Comparison of ENCODE assay signal across 16 cellular contexts in genomic region chr3:90184861-90185260, GRCh38.
DNase-seq lines count a peak whose midpoint lies in the region; ATAC-seq and TF ChIP-seq lines count a peak whose summit lies in the region.
"Had no signal": no experiment of that assay in that cellular context is flagged by ENCODE, and none has a peak within 500 bp of the region (broad histone marks: within the 10 kb centered on the region; RNA-seq: fewer than 3 reads in every experiment).

No MANE protein-coding gene starts in this region.

- ATAC-seq in HG02798 (IDR thresholded peaks at IDR 0.05; ENCODE audit: poor library complexity, unreplicated experiment), result no peak
- ATAC-seq: activated CD4-positive, alpha-beta T cell treated with anti-CD3 and anti-CD28 coated beads for 36 hours; activated T-cell treated with anti-CD3 and anti-CD28 coated beads, Interleukin-2, amount 50 U/mL, for 4 hours had no signal

- H3K4me3 ChIP-seq in A673 (ENCODE audit: low read depth, low read length, poor library complexity, severe bottlenecking) (no peak overlapping the region), mammary epithelial cell (replicated peaks in 1 of 3; ENCODE audit: insufficient read depth in 1 of 3, low read depth in 2 of 3, low read length in 3 of 3) (no peak overlapping the region)
- H3K4me3 ChIP-seq: lung, upper lobe of left lung had no signal

- H3K36me3 ChIP-seq in A673 (ENCODE audit: insufficient read depth, low read length, poor library complexity, severe bottlenecking) (no peaks in the 10 kb centered on the region), mammary epithelial cell (ENCODE audit: insufficient read depth, low read length) (no peaks in the 10 kb centered on the region)
- H3K36me3 ChIP-seq: upper lobe of left lung had no signal

- H3K27me3 ChIP-seq in A673 (replicated peaks; ENCODE audit: insufficient read depth, low read depth, low read length, poor library complexity) (no peaks in the 10 kb centered on the region), mammary epithelial cell (ENCODE audit: insufficient read depth, low read length) (no peaks in the 10 kb centered on the region)
- H3K27me3 ChIP-seq: upper lobe of left lung had no signal

- BruUV-seq in A673 (replicated peaks; lab: Mats Ljungman, UMichigan), result no TSS peak
- BruUV-seq in mammary epithelial cell (replicated peaks; lab: Mats Ljungman, UMichigan), result no TSS peak

- H3K4me1 ChIP-seq in A673 (ENCODE audit: insufficient read depth, low read length, poor library complexity, severe bottlenecking) (peaks cover 19% of the 10 kb centered on the region), mammary epithelial cell (ENCODE audit: insufficient read depth, low read length) (no peaks in the 10 kb centered on the region)
- H3K4me1 ChIP-seq: upper lobe of left lung had no signal

- H3K4me2 ChIP-seq in mammary epithelial cell (ENCODE audit: insufficient read depth, low read depth, low read length), result peak overlapping the region; percentile 28

- DNase-seq in A673 (ENCODE audit: low spot score) (peak; percentile 28), LHCN-M2 (ENCODE audit: low read depth) (peak; percentile 81), mammary epithelial cell (peak; percentile 80), islet precursor cell (peak; percentile 87), NCI-H2171 treated with DMSO at 0.1 percent for 48 hours (lab: John Stamatoyannopoulos, UW) (no peak)
- DNase-seq in NK-92 treated with Interleukin-12 subunit alpha and Interleukin-12 subunit beta, amount 100 ng/mL, for 24 hours (lab: John Stamatoyannopoulos, UW), result no peak
- DNase-seq in activated effector memory CD4-positive, alpha-beta T cell treated with anti-CD3 and anti-CD28 coated beads, Interleukin-2, amount 50 U/mL, for 16 hours, result no peak
- DNase-seq: activated CD4-positive, alpha-beta T cell treated with anti-CD3 and anti-CD28 coated beads for 36 hours; activated T-cell treated with anti-CD3 and anti-CD28 coated beads, Interleukin-2, amount 50 U/mL, for 4 hours; effector memory CD4-positive, alpha-beta T cell; hippocampal formation; NCI-H2171; SW 1271; upper lobe of left lung had no signal

- dilution Hi-C loops in mammary epithelial cell (cut with HindIII; ENCODE audit: low sequenced_read_pairs), result no loop called here

- peak overlapping the region; percentile 33 for H2AFZ ChIP-seq in mammary epithelial cell (ENCODE audit: low read depth, low read length)

- H3K9ac ChIP-seq in mammary epithelial cell (ENCODE audit: insufficient read depth, low read length), result no peak overlapping the region

- no peaks in the 10 kb centered on the region for H3K9me3 ChIP-seq in A673 (ENCODE audit: low read depth, low read length, poor library complexity, severe bottlenecking)
- no peaks in the 10 kb centered on the region for H3K9me3 ChIP-seq in mammary epithelial cell (replicated peaks; ENCODE audit: insufficient read depth, low read length)
- H3K9me3 ChIP-seq: upper lobe of left lung had no signal

- H4K20me1 ChIP-seq in mammary epithelial cell (ENCODE audit: insufficient read depth, low read length), result no peaks in the 10 kb centered on the region

- intact Hi-C loops in A673 (cut with micrococcal nuclease; ENCODE audit: unreplicated experiment) (loop anchor here (5.0 kb wide), 3 partner anchors 93 to 1983 kb away; no protein-coding TSS in a partner anchor), mammary epithelial cell (cut with micrococcal nuclease) (no loop called here)

- WGBS in mammary epithelial cell (ENCODE audit: low coverage, missing lambda C conversion rate), result 0% methylated on average over 3 of the region's 4 CpGs

- no peaks in the 10 kb centered on the region for H3K79me2 ChIP-seq in mammary epithelial cell (ENCODE audit: insufficient read depth, low read length)

- no peak overlapping the region for H3K27ac ChIP-seq in A673 (ENCODE audit: low read depth, low read length, poor library complexity, severe bottlenecking)
- H3K27ac ChIP-seq in mammary epithelial cell (ENCODE audit: insufficient read depth, low read depth, low read length), result no peak overlapping the region
- H3K27ac ChIP-seq: upper lobe of left lung had no signal

- POLR2A ChIA-PET in A673 (lab: Charles Lee; ENCODE audit: low non-redundant PET), result no interaction called here

- in situ Hi-C loops in mammary epithelial cell (cut with MboI; ENCODE audit: low sequenced_read_pairs in 2 of 2), result loop anchor here in 1 of 2 donors (25.0 kb wide), 1 partner anchor 1973 kb away; no protein-coding TSS in a partner anchor

- CTCF ChIA-PET in A673 (lab: Charles Lee), result no interaction called here
- CTCF ChIA-PET in mammary epithelial cell (lab: Charles Lee; ENCODE audit: low non-redundant PET), result no interaction called here

- TF ChIP-seq CTCF in A673 (conservative IDR thresholded peaks at IDR 0.05; ENCODE audit: low read depth, low read length) (no peak), mammary epithelial cell (conservative IDR thresholded peaks at IDR 0.05 in 1 of 2, IDR thresholded peaks at IDR 0.05 in 1 of 2; ENCODE audit: extremely low read depth in 1 of 2, insufficient read depth in 1 of 2, low read depth in 1 of 2, low read length in 2 of 2) (no peak)

Comparison
In these comparisons a context has a peak if more than half of its experiments do, and no peak if none do; other contexts are left out.
1. DNase-seq: peak in A673 (single experiment), LHCN-M2 (single experiment), mammary epithelial cell (single experiment) and islet precursor cell (single experiment); none in NK-92 treated with Interleukin-12 subunit alpha and Interleukin-12 subunit beta, amount 100 ng/mL, for 24 hours (single experiment), NCI-H2171 treated with DMSO at 0.1 percent for 48 hours (single experiment) and activated effector memory CD4-positive, alpha-beta T cell treated with anti-CD3 and anti-CD28 coated beads, Interleukin-2, amount 50 U/mL, for 16 hours (single experiment).